ENCODE assay signal across 8 cellular contexts in the genomic region with DNA sequence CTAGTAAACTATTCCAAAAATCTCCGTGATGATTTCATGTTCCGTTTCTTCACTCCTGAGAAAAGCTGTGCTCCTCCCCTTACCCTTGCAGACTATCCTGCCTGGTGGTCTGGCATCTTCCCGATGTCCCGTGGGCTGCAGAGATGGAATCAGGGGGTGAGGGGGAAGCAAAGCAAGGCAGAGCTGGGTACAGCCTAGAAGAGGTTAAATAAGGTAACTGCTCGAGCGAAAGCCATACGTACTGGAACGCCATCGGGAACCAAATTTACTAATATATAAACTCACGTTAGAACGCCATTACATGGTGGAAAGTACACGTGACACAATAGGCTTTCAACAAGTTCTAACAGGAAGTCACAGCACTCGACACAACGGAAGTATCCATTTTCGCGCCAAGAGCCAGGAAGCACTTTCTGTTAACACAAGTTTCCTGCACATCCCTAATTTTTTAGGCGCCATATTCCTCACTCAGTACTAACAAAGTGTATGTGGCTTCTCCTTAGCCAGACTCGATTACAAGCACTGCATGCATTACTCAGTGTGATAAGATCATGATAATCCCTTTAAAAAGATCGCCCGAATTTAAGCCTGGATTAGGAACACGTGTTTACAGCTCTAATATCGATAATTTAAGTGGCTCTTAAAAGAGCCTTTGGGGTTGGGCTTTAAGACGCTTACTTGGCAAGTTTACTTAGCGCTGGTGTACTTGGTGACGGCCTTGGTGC.
A peak's percentile ranks its signal among the peaks of the same experiment; 100 is the strongest.
DNase-seq lines count a peak whose midpoint lies in the region; ATAC-seq and TF ChIP-seq lines count a peak whose summit lies in the region.

No MANE protein-coding gene starts in this region.

- no peaks in the 10 kb centered on the region for H3K27me3 ChIP-seq in duodenal mucosa (ENCODE audit: control insufficient read depth in 1 of 2, insufficient read depth in 2 of 2, low read length in 2 of 2)

- H3K4me1 ChIP-seq in duodenal mucosa (ENCODE audit: control insufficient read depth in 1 of 2, insufficient read depth in 2 of 2, low read length in 2 of 2): peaks cover 0 to 12% of the 10 kb centered on the region in 2 donors

- intact Hi-C loops in lower leg skin (cut with DNase I; ENCODE audit: low total_unique reads): no loop called here

- no peak for TF ChIP-seq CTCF in lower leg skin (IDR thresholded peaks at IDR 0.05)

- H3K4me3 ChIP-seq in duodenal mucosa (ENCODE audit: low read depth in 1 of 2, low read length in 2 of 2) (peak overlapping the region; percentile 83 to 88), lower leg skin (ENCODE audit: low read depth, poor library complexity, severe bottlenecking) (peak overlapping the region; percentile 61)

- no peaks in the 10 kb centered on the region for H3K36me3 ChIP-seq in duodenal mucosa (ENCODE audit: control insufficient read depth in 1 of 2, insufficient read depth in 2 of 2, low read length in 2 of 2)

- no peak for TF ChIP-seq POLR2A in lower leg skin (IDR thresholded peaks at IDR 0.05)

- H3K9ac ChIP-seq in duodenal mucosa (ENCODE audit: low read depth in 1 of 2, low read length in 2 of 2): peak overlapping the region; percentile 90 to 91

- peak; percentile 46 for ATAC-seq in HG03066 (IDR thresholded peaks at IDR 0.05; ENCODE audit: low read depth, unreplicated experiment)

- DNase-seq in ELR (ENCODE audit: low read depth) (peak; percentile 94), NCI-H510A (lab: John Stamatoyannopoulos, UW) (peak; percentile 84), lower leg skin (ENCODE audit: low spot score in 2 of 2) (peak; percentile 88 to 96), cerebellar nuclear complex (lab: John Stamatoyannopoulos, UW) (no peak)
- DNase-seq in activated CD4-positive, CD25-positive, alpha-beta regulatory T cell treated with anti-CD3 and anti-CD28 coated beads, Interleukin-2, amount 50 U/mL, for 72 hours: peak; percentile 51
- peak; percentile 32 for DNase-seq in stimulated activated CD8-positive, alpha-beta memory T cell treated with anti-CD3 and anti-CD28 coated beads, Interleukin-12 subunit alpha, Interleukin-12 subunit beta, amount 100 ng/mL, for 4 hours (ENCODE audit: low read depth)

- WGBS in lower leg skin, 2 donors: 1% methylated on average over 25 of the region's 25 CpGs

- H3K27ac ChIP-seq in duodenal mucosa (ENCODE audit: low read depth, low read length): peak overlapping the region; percentile 80

- no peaks in the 10 kb centered on the region for H3K9me3 ChIP-seq in duodenal mucosa (ENCODE audit: control insufficient read depth in 1 of 2, low read length in 2 of 2)

Comparison
In these comparisons a context has a peak if more than half of its experiments do, and no peak if none do; other contexts are left out.
1. DNase-seq: peak in ELR (single experiment), NCI-H510A (single experiment), activated CD4-positive, CD25-positive, alpha-beta regulatory T cell treated with anti-CD3 and anti-CD28 coated beads, Interleukin-2, amount 50 U/mL, for 72 hours (single experiment), lower leg skin (2 of 2) and stimulated activated CD8-positive, alpha-beta memory T cell treated with anti-CD3 and anti-CD28 coated beads, Interleukin-12 subunit alpha, Interleukin-12 subunit beta, amount 100 ng/mL, for 4 hours (single experiment); none in cerebellar nuclear complex (0 of 2).